ENCODE assay signal across 16 cellular contexts in the genomic region with DNA sequence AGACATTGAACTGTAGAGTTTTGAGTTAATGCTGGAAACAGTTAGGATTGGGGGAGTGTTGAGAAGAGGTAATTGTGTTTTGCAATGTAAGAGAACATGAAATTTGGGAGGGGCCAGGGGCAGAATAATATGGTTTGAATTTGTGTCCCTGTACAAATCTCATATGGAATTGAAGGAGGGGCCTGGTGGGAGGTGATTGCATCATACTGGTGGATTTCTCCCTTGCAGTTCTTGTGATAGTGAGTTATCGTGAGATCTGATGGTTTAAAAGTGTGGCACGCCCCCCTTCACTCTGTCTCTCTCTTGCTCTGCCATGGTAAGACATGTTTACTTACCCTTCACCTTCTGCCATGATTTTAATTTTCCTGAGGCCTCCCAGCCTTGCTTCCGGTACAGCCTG.
DNase-seq lines count a peak whose midpoint lies in the region; ATAC-seq, FAIRE-seq and TF ChIP-seq lines count a peak whose summit lies in the region.
"Had no signal": no experiment of that assay in that cellular context is flagged by ENCODE, and none has a peak within 500 bp of the region (broad histone marks: within the 10 kb centered on the region; RNA-seq: fewer than 3 reads in every experiment).

No MANE protein-coding gene starts in this region.

- H3K36me3 ChIP-seq in HepG2 (replicated peaks in 1 of 2; ENCODE audit: control insufficient read depth in 1 of 2, insufficient read depth in 2 of 2, low read length in 2 of 2) = no peaks in the 10 kb centered on the region
- no peaks in the 10 kb centered on the region for H3K36me3 ChIP-seq in right lobe of liver
- no peaks in the 10 kb centered on the region for H3K36me3 ChIP-seq in H1 (ENCODE audit: control insufficient read depth in 2 of 4, insufficient read depth in 4 of 4, low read length in 3 of 4)
- H3K36me3 ChIP-seq: BLaER1 had no signal

- H3K27ac Mint-ChIP-seq in neural crest cell (ENCODE audit: unreplicated experiment) (peak overlapping the region; percentile 82), T-helper 17 cell (no peak overlapping the region)
- H3K27ac Mint-ChIP-seq: CD8-positive, alpha-beta T cell had no signal

- H3K36me3 Mint-ChIP-seq in neural crest cell (ENCODE audit: low read depth) (peaks cover 4% of the 10 kb centered on the region), T-helper 17 cell (ENCODE audit: low read depth) (no peaks in the 10 kb centered on the region)
- H3K36me3 Mint-ChIP-seq: CD8-positive, alpha-beta T cell had no signal

- H2AK5ac ChIP-seq in H1 (ENCODE audit: low read depth, low read length) = no peak overlapping the region

- TF ChIP-seq EP300 in HepG2 (IDR thresholded peaks at IDR 0.05; ENCODE audit: low read depth in 2 of 2, low read length in 2 of 2) = no peak
- TF ChIP-seq EP300 in HepG2 (CRISPR knock-in tag; IDR thresholded peaks at IDR 0.05; ENCODE audit: borderline replicate concordance) = no peak
- no peak for TF ChIP-seq EP300 in H1 (IDR thresholded peaks at IDR 0.05; ENCODE audit: borderline replicate concordance in 1 of 2, low read depth in 2 of 2, low read length in 2 of 2)

- no peak for FAIRE-seq in HepG2 (lab: Jason Lieb, UNC)
- FAIRE-seq in H1 (lab: Jason Lieb, UNC) = no peak

- H3K56ac ChIP-seq in H1 (replicated peaks; ENCODE audit: insufficient read length, low read depth, low read length) = no peak overlapping the region

- H3K18ac ChIP-seq in H1 (ENCODE audit: extremely low read depth, low read length) = no peak overlapping the region

- in situ Hi-C loops in HepG2 (cut with HindIII; ENCODE audit: extremely low pct_ligation_motif_present, low pct_unique_long_range_greater_than_20kb) = no loop called here

- H3K9ac ChIP-seq in HepG2 (ENCODE audit: insufficient read depth, low read depth, low read length) (no peak overlapping the region), H1 (replicated peaks in 1 of 4; ENCODE audit: extremely low read depth in 1 of 4, low read depth in 3 of 4, low read length in 3 of 4) (no peak overlapping the region)
- H3K9ac ChIP-seq: BLaER1 had no signal

- H2AFZ ChIP-seq in HepG2 (ENCODE audit: low read length) = no peak overlapping the region
- no peak overlapping the region for H2AFZ ChIP-seq in H1 (ENCODE audit: low read length)

- WGBS in HepG2 (ENCODE audit: low lambda C conversion rate) = 18% methylated on average over 3 of the region's 3 CpGs
- 86% methylated on average over 2 of the region's 3 CpGs for WGBS in right lobe of liver (ENCODE audit: insufficient coverage, low coverage, low lambda C conversion rate, missing lambda C conversion rate)
- WGBS in H1 (ENCODE audit: extremely low coverage in 1 of 2, insufficient coverage in 1 of 2, insufficient read length in 1 of 2, insufficient replicate concordance in 2 of 2, low coverage in 1 of 2, low lambda C conversion rate in 2 of 2, missing lambda C conversion rate in 1 of 2), 2 experiments = 86% methylated on average over 3 of the region's 3 CpGs; no CpG with 5 or more reads in 1 of the 2 experiments

- DNase-seq in HepG2 (ENCODE audit: low spot score) = no peak
- DNase-seq in right lobe of liver = no peak
- DNase-seq in H1 (ENCODE audit: low read depth in 1 of 2, low spot score in 2 of 2) = no peak
- DNase-seq in neural crest cell (ENCODE audit: low read depth, low spot score) = no peak
- no peak for DNase-seq in T-helper 17 cell
- no peak for DNase-seq in islet precursor cell
- DNase-seq in retina = no peak
- DNase-seq: 8988T; Calu3; CD8-positive, alpha-beta T cell; DMS79 treated with DMSO at 0.1 percent for 48 hours; GF-D8; HCEC 1CT; IMR-90 had no signal

- BruUV-seq in HepG2 (replicated peaks; lab: Mats Ljungman, UMichigan) = no TSS peak

- no peaks in the 10 kb centered on the region for H3K27me3 ChIP-seq in HepG2 (ENCODE audit: control insufficient read depth in 1 of 2, insufficient read depth in 2 of 2, low read length in 2 of 2)
- no peaks in the 10 kb centered on the region for H3K27me3 ChIP-seq in right lobe of liver
- no peaks in the 10 kb centered on the region for H3K27me3 ChIP-seq in H1 (replicated peaks in 1 of 4; ENCODE audit: control insufficient read depth in 3 of 4, extremely low read depth in 1 of 4, insufficient read depth in 3 of 4, low read length in 3 of 4)
- H3K27me3 ChIP-seq: BLaER1 had no signal

- intact Hi-C loops in HepG2 (cut with micrococcal nuclease; ENCODE audit: unreplicated experiment) = no loop called here
- intact Hi-C loops in right lobe of liver (cut with DNase I) = no loop called here

- no peak overlapping the region for H4K8ac ChIP-seq in H1 (ENCODE audit: extremely low read depth, insufficient read depth, low read length)

- H3K4me3 Mint-ChIP-seq in neural crest cell = no peak overlapping the region
- no peak overlapping the region for H3K4me3 Mint-ChIP-seq in T-helper 17 cell
- H3K4me3 Mint-ChIP-seq: CD8-positive, alpha-beta T cell had no signal

- H3K9me3 ChIP-seq in HepG2 (ENCODE audit: low read length) (peaks cover 89% of the 10 kb centered on the region), right lobe of liver (no peaks in the 10 kb centered on the region), H1 (ENCODE audit: insufficient read depth in 2 of 2, low read depth in 1 of 2, low read length in 1 of 2) (no peaks in the 10 kb centered on the region), T-helper 17 cell (ENCODE audit: control insufficient read depth, low read length, poor library complexity, severe bottlenecking) (no peaks in the 10 kb centered on the region)
- H3K9me3 ChIP-seq: BLaER1 had no signal

- H4K20me1 ChIP-seq in HepG2 (ENCODE audit: insufficient read depth, low read length) (no peaks in the 10 kb centered on the region), H1 (replicated peaks in 1 of 2; ENCODE audit: control insufficient read depth in 1 of 2, insufficient read depth in 2 of 2, low read length in 2 of 2) (no peaks in the 10 kb centered on the region)
- H4K20me1 ChIP-seq: BLaER1 had no signal

- H3K79me2 ChIP-seq in HepG2 (ENCODE audit: insufficient read depth, low read length) (no peaks in the 10 kb centered on the region), H1 (ENCODE audit: control insufficient read depth in 1 of 2, insufficient read depth in 2 of 2, low read length in 2 of 2) (no peaks in the 10 kb centered on the region)

- no peak for ATAC-seq in HepG2
- no peak for ATAC-seq in right lobe of liver
- ATAC-seq in T-helper 17 cell = no peak
- ATAC-seq: CD8-positive, alpha-beta T cell had no signal

- H3K23me2 ChIP-seq in H1 (ENCODE audit: low read depth, low read length) = no peaks in the 10 kb centered on the region

- TF ChIP-seq RAD21 in HepG2 (CRISPR knock-in tag; IDR thresholded peaks at IDR 0.05) = no peak
- no peak for TF ChIP-seq RAD21 in H1 (IDR thresholded peaks at IDR 0.05 in 1 of 2, conservative IDR thresholded peaks at IDR 0.05 in 1 of 2; ENCODE audit: low read depth in 2 of 2, low read length in 2 of 2)

- TF ChIP-seq CTCF in HepG2 (CRISPR knock-in tag; IDR thresholded peaks at IDR 0.05) = no peak
- no peak for TF ChIP-seq CTCF in right lobe of liver (IDR thresholded peaks at IDR 0.05)
- no peak for TF ChIP-seq CTCF in H1 (IDR thresholded peaks at IDR 0.05; ENCODE audit: control extremely low read depth in 1 of 3, insufficient read depth in 1 of 3, low read depth in 1 of 3, low read length in 3 of 3)
- no peak for TF ChIP-seq CTCF in neural crest cell (conservative IDR thresholded peaks at IDR 0.05)

- H4K91ac ChIP-seq in H1 (replicated peaks; ENCODE audit: insufficient read length, low read length) = no peak overlapping the region

- no peak overlapping the region for H2BK120ac ChIP-seq in H1 (replicated peaks; ENCODE audit: low read depth, low read length)

- H3K4me1 Mint-ChIP-seq in neural crest cell (peaks cover 14% of the 10 kb centered on the region), T-helper 17 cell (no peaks in the 10 kb centered on the region)

- H2BK12ac ChIP-seq in H1 (ENCODE audit: low read depth, low read length) = no peak overlapping the region

- no peak overlapping the region for H3K27ac ChIP-seq in HepG2 (ENCODE audit: extremely low read length, insufficient read depth, low read length)
- no peak overlapping the region for H3K27ac ChIP-seq in right lobe of liver
- H3K27ac ChIP-seq in H1 (ENCODE audit: low read depth, low read length) = no peak overlapping the region
- H3K27ac ChIP-seq: BLaER1, HL-60 had no signal

- H2BK5ac ChIP-seq in H1 (ENCODE audit: low read depth, low read length) = no peak overlapping the region

- TF ChIP-seq POLR2A in HepG2 (IDR thresholded peaks at IDR 0.05; ENCODE audit: insufficient read depth in 1 of 2, low read depth in 2 of 2, low read length in 2 of 2) (no peak), right lobe of liver (IDR thresholded peaks at IDR 0.05) (no peak), H1 (IDR thresholded peaks at IDR 0.05; ENCODE audit: control extremely low read depth in 1 of 2, low read depth in 2 of 2, low read length in 2 of 2) (no peak)

- H3K4me2 ChIP-seq in HepG2 (ENCODE audit: low read depth, low read length) (no peak overlapping the region), H1 (ENCODE audit: insufficient read depth in 1 of 2, low read depth in 2 of 2, low read length in 2 of 2) (no peak overlapping the region)
- H3K4me2 ChIP-seq: BLaER1 had no signal

- no peak overlapping the region for H4K5ac ChIP-seq in H1 (ENCODE audit: insufficient read length, low read depth, low read length)

- CTCF ChIA-PET in HepG2 (lab: Yijun Ruan, JAX; ENCODE audit: low intra/inter-chr PET ratio, low total read pairs) (no interaction called here), H1 (lab: Charles Lee; ENCODE audit: partially characterized antibody) (no interaction called here)

- H3K4me1 ChIP-seq in HepG2 (ENCODE audit: insufficient read depth, low read length) = no peaks in the 10 kb centered on the region
- no peaks in the 10 kb centered on the region for H3K4me1 ChIP-seq in right lobe of liver
- peaks cover 0 to 2% (median 0%) of the 10 kb centered on the region in 4 experiments; a peak in 1 of 7 replicates for H3K4me1 ChIP-seq in H1 (replicated peaks in 1 of 4; ENCODE audit: control insufficient read depth in 3 of 4, insufficient read depth in 4 of 4, low read length in 3 of 4)
- H3K4me1 ChIP-seq: BLaER1 had no signal

- H2BK15ac ChIP-seq in H1 (ENCODE audit: low read length) = no peak overlapping the region

- H3K4ac ChIP-seq in H1 (replicated peaks; ENCODE audit: insufficient read length, low read depth, low read length) = no peak overlapping the region

- POLR2A ChIA-PET in HepG2 (lab: Yijun Ruan, JAX) (no interaction called here), H1 (lab: Charles Lee; ENCODE audit: partially characterized antibody) (no interaction called here)

- no peak overlapping the region for H3K4me3 ChIP-seq in HepG2 (replicated peaks in 1 of 3; ENCODE audit: insufficient read depth in 1 of 3, low read depth in 2 of 3, low read length in 3 of 3)
- no peak overlapping the region for H3K4me3 ChIP-seq in right lobe of liver
- no peak overlapping the region for H3K4me3 ChIP-seq in H1 (ENCODE audit: extremely low read depth in 1 of 4, insufficient read depth in 2 of 4, low read depth in 3 of 4, low read length in 4 of 4)
- H3K4me3 ChIP-seq: BLaER1 had no signal

- H3K27me3 Mint-ChIP-seq in neural crest cell (ENCODE audit: low read depth) = no peaks in the 10 kb centered on the region
- H3K27me3 Mint-ChIP-seq in T-helper 17 cell = no peaks in the 10 kb centered on the region

- H3K79me1 ChIP-seq in H1 (ENCODE audit: low read depth, low read length) = no peaks in the 10 kb centered on the region

- H3K23ac ChIP-seq in H1 (ENCODE audit: insufficient read length) = no peak overlapping the region

- H3K9me3 Mint-ChIP-seq in neural crest cell = no peaks in the 10 kb centered on the region

- no peak overlapping the region for H3K14ac ChIP-seq in H1 (ENCODE audit: insufficient read length)

- H2BK20ac ChIP-seq in H1 (ENCODE audit: low read length) = no peak overlapping the region
